Comparison of ENCODE assay signal across 29 cellular contexts in genomic region chr13:107901230-107901629, GRCh38.
"Had no signal": no experiment of that assay in that cellular context is flagged by ENCODE, and none has a peak within 500 bp of the region (broad histone marks: within the 10 kb centered on the region; RNA-seq: fewer than 3 reads in every experiment).

No MANE protein-coding gene starts in this region.

- H2AFZ ChIP-seq: parathyroid adenoma had no signal

- H3K4me1 ChIP-seq: parathyroid adenoma, psoas muscle, right lobe of liver, sigmoid colon, stomach, thyroid gland, tibial nerve, upper lobe of left lung, vagina had no signal

- H3K27ac Mint-ChIP-seq: naive thymus-derived CD8-positive, alpha-beta T cell; natural killer cell treated with Interleukin-12 subunit alpha and Interleukin-12 subunit beta and Interleukin-15 and Interleukin-18, amount 100 ng/mL, for 72 hours; nephron progenitor cell; progenitor cell of endocrine pancreas; stimulated activated effector memory CD8-positive, alpha-beta T cell treated with anti-CD3 and anti-CD28 coated beads, Interleukin-12 subunit alpha, Interleukin-12 subunit beta, amount 100 ng/mL, for 72 hours; stimulated activated naive B cell treated with anti-CD40 and anti-IgM and Interleukin-4, amounts not matched to agents 10 μg/mL and 1 μg/mL and 100 μg/mL, for 72 hours; stimulated activated naive CD8-positive, alpha-beta T cell treated with anti-CD3 and anti-CD28 coated beads, Interleukin-15, Interleukin-2, amounts not matched to agents 100 ng/mL and 50 ng/mL, for 24 hours had no signal

- H3K9me3 Mint-ChIP-seq: neural crest cell; stimulated activated effector memory CD8-positive, alpha-beta T cell treated with anti-CD3 and anti-CD28 coated beads, Interleukin-12 subunit alpha, Interleukin-12 subunit beta, amount 100 ng/mL, for 72 hours; stimulated activated naive CD8-positive, alpha-beta T cell treated with anti-CD3 and anti-CD28 coated beads, Interleukin-15, Interleukin-2, amounts not matched to agents 100 ng/mL and 50 ng/mL, for 24 hours had no signal

- H3K27me3 Mint-ChIP-seq: naive thymus-derived CD8-positive, alpha-beta T cell; natural killer cell treated with Interleukin-12 subunit alpha and Interleukin-12 subunit beta and Interleukin-15 and Interleukin-18, amount 100 ng/mL, for 72 hours; progenitor cell of endocrine pancreas; stimulated activated naive B cell treated with anti-CD40 and anti-IgM and Interleukin-4, amounts not matched to agents 10 μg/mL and 1 μg/mL and 100 μg/mL, for 72 hours; stimulated activated naive CD8-positive, alpha-beta T cell treated with anti-CD3 and anti-CD28 coated beads, Interleukin-15, Interleukin-2, amounts not matched to agents 100 ng/mL and 50 ng/mL, for 24 hours had no signal

- DNase-seq: naive thymus-derived CD8-positive, alpha-beta T cell; nephron progenitor cell; nucleus accumbens; ovary; posterior cingulate gyrus; psoas muscle; right cardiac atrium; right lobe of liver; sigmoid colon; stimulated activated CD4-positive, alpha-beta T cell treated with anti-CD3 and anti-CD28 coated beads, Interleukin-15, amount 100 ng/mL, for 24 hours; stimulated activated CD4-positive, alpha-beta T cell treated with anti-CD3 and anti-CD28 coated beads, Interleukin-2, amount 100 ng/mL, for 24 hours; stimulated activated CD4-positive, alpha-beta T cell treated with anti-CD3 and anti-CD28 coated beads, Interleukin-2, amount 100 ng/mL, for 48 hours; stimulated activated CD4-positive, alpha-beta T cell treated with anti-CD3 and anti-CD28 coated beads, Interleukin-4, amount 100 ng/mL, for 24 hours; stimulated activated naive B cell treated with anti-CD40 and anti-IgM and Interleukin-4, amounts not matched to agents 10 μg/mL and 1 μg/mL and 100 μg/mL, for 72 hours; stimulated activated naive CD4-positive, alpha-beta T cell treated with Interleukin-2 at 50 U/mL for 16 hours; stomach; thyroid gland; trophoblast cell; upper lobe of left lung had no signal

- ATAC-seq: naive thymus-derived CD8-positive, alpha-beta T cell; natural killer cell treated with Interleukin-12 subunit alpha and Interleukin-12 subunit beta and Interleukin-15 and Interleukin-18, amount 100 ng/mL, for 72 hours; psoas muscle; right cardiac atrium; right lobe of liver; stimulated activated effector memory CD8-positive, alpha-beta T cell treated with anti-CD3 and anti-CD28 coated beads, Interleukin-12 subunit alpha, Interleukin-12 subunit beta, amount 100 ng/mL, for 72 hours; stimulated activated naive B cell treated with anti-CD40 and anti-IgM and Interleukin-4, amounts not matched to agents 10 μg/mL and 1 μg/mL and 100 μg/mL, for 72 hours had no signal

- H3K9ac ChIP-seq: parathyroid adenoma had no signal

- H3K4me3 Mint-ChIP-seq: naive thymus-derived CD8-positive, alpha-beta T cell; natural killer cell treated with Interleukin-12 subunit alpha and Interleukin-12 subunit beta and Interleukin-15 and Interleukin-18, amount 100 ng/mL, for 72 hours; nephron progenitor cell; neural crest cell; stimulated activated effector memory CD8-positive, alpha-beta T cell treated with anti-CD3 and anti-CD28 coated beads, Interleukin-12 subunit alpha, Interleukin-12 subunit beta, amount 100 ng/mL, for 72 hours; stimulated activated naive B cell treated with anti-CD40 and anti-IgM and Interleukin-4, amounts not matched to agents 10 μg/mL and 1 μg/mL and 100 μg/mL, for 72 hours; stimulated activated naive CD8-positive, alpha-beta T cell treated with anti-CD3 and anti-CD28 coated beads, Interleukin-15, Interleukin-2, amounts not matched to agents 100 ng/mL and 50 ng/mL, for 24 hours had no signal

- H3K4me1 Mint-ChIP-seq: naive thymus-derived CD8-positive, alpha-beta T cell; nephron progenitor cell; neural crest cell; stimulated activated effector memory CD8-positive, alpha-beta T cell treated with anti-CD3 and anti-CD28 coated beads, Interleukin-12 subunit alpha, Interleukin-12 subunit beta, amount 100 ng/mL, for 72 hours; stimulated activated naive B cell treated with anti-CD40 and anti-IgM and Interleukin-4, amounts not matched to agents 10 μg/mL and 1 μg/mL and 100 μg/mL, for 72 hours had no signal

- H3K79me2 ChIP-seq: parathyroid adenoma had no signal

- H3K27ac ChIP-seq: neutrophil, ovary, parathyroid adenoma, psoas muscle, right lobe of liver, sigmoid colon, stomach, thoracic aorta, thyroid gland, tibial nerve, upper lobe of left lung, vagina had no signal

- H3K36me3 Mint-ChIP-seq: naive thymus-derived CD8-positive, alpha-beta T cell; natural killer cell treated with Interleukin-12 subunit alpha and Interleukin-12 subunit beta and Interleukin-15 and Interleukin-18, amount 100 ng/mL, for 72 hours; stimulated activated effector memory CD8-positive, alpha-beta T cell treated with anti-CD3 and anti-CD28 coated beads, Interleukin-12 subunit alpha, Interleukin-12 subunit beta, amount 100 ng/mL, for 72 hours; stimulated activated naive B cell treated with anti-CD40 and anti-IgM and Interleukin-4, amounts not matched to agents 10 μg/mL and 1 μg/mL and 100 μg/mL, for 72 hours had no signal

- H3K27me3 ChIP-seq: neutrophil, ovary, right lobe of liver, sigmoid colon, stomach, thyroid gland, tibial nerve, upper lobe of left lung, vagina had no signal

- H3K4me3 ChIP-seq: ovary, psoas muscle, right lobe of liver, sigmoid colon, stomach, thoracic aorta, thyroid gland, tibial nerve, upper lobe of left lung, vagina had no signal

- H3K9me3 ChIP-seq: neutrophil, ovary, psoas muscle, right lobe of liver, sigmoid colon, stomach, thoracic aorta, thyroid gland, upper lobe of left lung, vagina had no signal

- H3K36me3 ChIP-seq: neutrophil, ovary, right lobe of liver, sigmoid colon, stomach, thoracic aorta, thyroid gland, tibial nerve, upper lobe of left lung, vagina had no signal
